ENCODE assay signal across 24 cellular contexts in genomic region chr18:46705521-46705920, GRCh38. TPM values are rescaled to one million over a fixed set of nuclear protein-coding genes. Genes with fewer than 3 reads are reported as not detected.
"Had no signal": no experiment of that assay in that cellular context is flagged by ENCODE, and none has a peak within 500 bp of the region (broad histone marks: within the 10 kb centered on the region; RNA-seq: fewer than 3 reads in every experiment).

No MANE protein-coding gene starts in this region.

- H3K9me3 Mint-ChIP-seq: activated T-cell treated with anti-CD3 and anti-CD28 coated beads, Interleukin-2, amount 50 U/mL, for 72 hours; stimulated activated effector memory CD8-positive, alpha-beta T cell treated with anti-CD3 and anti-CD28 coated beads, Interleukin-12 subunit alpha, Interleukin-12 subunit beta, amount 100 ng/mL, for 72 hours had no signal

- ATAC-seq: activated T-cell treated with anti-CD3 and anti-CD28 coated beads, Interleukin-2, amount 50 U/mL, for 72 hours; esophagus mucosa; gastrocnemius medialis; heart right ventricle; left lung; pancreas; sciatic nerve; stimulated activated effector memory CD8-positive, alpha-beta T cell treated with anti-CD3 and anti-CD28 coated beads, Interleukin-12 subunit alpha, Interleukin-12 subunit beta, amount 100 ng/mL, for 72 hours had no signal

- H3K4me2 ChIP-seq: smooth muscle cell had no signal

- H3K36me3 Mint-ChIP-seq: stimulated activated effector memory CD8-positive, alpha-beta T cell treated with anti-CD3 and anti-CD28 coated beads, Interleukin-12 subunit alpha, Interleukin-12 subunit beta, amount 100 ng/mL, for 72 hours had no signal

- H3K4me3 Mint-ChIP-seq: activated T-cell treated with anti-CD3 and anti-CD28 coated beads, Interleukin-2, amount 50 U/mL, for 72 hours; stimulated activated effector memory CD8-positive, alpha-beta T cell treated with anti-CD3 and anti-CD28 coated beads, Interleukin-12 subunit alpha, Interleukin-12 subunit beta, amount 100 ng/mL, for 72 hours had no signal

- H3K27ac ChIP-seq: ascending aorta, coronary artery, heart right ventricle, left lung, pancreas, thoracic aorta, upper lobe of left lung had no signal

- H3K27ac Mint-ChIP-seq: activated T-cell treated with anti-CD3 and anti-CD28 coated beads, Interleukin-2, amount 50 U/mL, for 72 hours; stimulated activated effector memory CD8-positive, alpha-beta T cell treated with anti-CD3 and anti-CD28 coated beads, Interleukin-12 subunit alpha, Interleukin-12 subunit beta, amount 100 ng/mL, for 72 hours had no signal

- DNase-seq: activated CD4-positive, alpha-beta T cell treated with anti-CD3 and anti-CD28 coated beads for 1 hour; activated CD8-positive, alpha-beta memory T cell treated with anti-CD3 and anti-CD28 coated beads for 24 hours; activated CD8-positive, alpha-beta memory T cell treated with anti-CD3 and anti-CD28 coated beads, Interleukin-2, amount 50 U/mL, for 48 hours; activated effector memory CD4-positive, alpha-beta T cell treated with anti-CD3 and anti-CD28 coated beads, Interleukin-2, amount 50 U/mL, for 16 hours; activated naive CD4-positive, alpha-beta T cell treated with anti-CD3 and anti-CD28 coated beads, Interleukin-2, amount 50 U/mL, for 16 hours; activated T-cell treated with anti-CD3 and anti-CD28 coated beads, Interleukin-2, amount 50 U/mL, for 72 hours; gastrocnemius medialis; heart right ventricle; left lung; pancreas; stimulated activated CD4-positive, alpha-beta T cell treated with anti-CD3 and anti-CD28 coated beads, Interleukin-4, amount 100 ng/mL, for 1 hour; T1000; upper lobe of left lung had no signal

- H3K4me3 ChIP-seq: ascending aorta, coronary artery, gastrocnemius medialis, heart right ventricle, left lung, pancreas, smooth muscle cell, thoracic aorta, upper lobe of left lung had no signal

- H3K9me3 ChIP-seq: ascending aorta, gastrocnemius medialis, heart right ventricle, left lung, pancreas, thoracic aorta, upper lobe of left lung had no signal

- H3K4me1 ChIP-seq: ascending aorta, left lung, pancreas, upper lobe of left lung had no signal

- H3K36me3 ChIP-seq: ascending aorta, gastrocnemius medialis, heart right ventricle, left lung, pancreas, thoracic aorta, upper lobe of left lung had no signal

- H3K4me1 Mint-ChIP-seq: stimulated activated effector memory CD8-positive, alpha-beta T cell treated with anti-CD3 and anti-CD28 coated beads, Interleukin-12 subunit alpha, Interleukin-12 subunit beta, amount 100 ng/mL, for 72 hours had no signal

- H3K27me3 ChIP-seq: ascending aorta, gastrocnemius medialis, heart right ventricle, left lung, pancreas, upper lobe of left lung had no signal

RNA-seq across cellular contexts. Expression of gene LOXHD1, which starts 48.5 kb away (rescaled TPM):
- total RNA-seq: ascending aorta; lung microvascular endothelial cell; myocyte; smooth muscle cell; T-helper 1 cell treated with Interleukin-12 subunit alpha and Interleukin-12 subunit beta and Interleukin-4 antibody, amounts not matched to agents 30 ng/mL and 1 ng/mL, for 36 hours had no signal
- polyA plus RNA-seq: neural cell, smooth muscle cell had no signal

RNA-seq across cellular contexts. Expression of gene ST8SIA5, which starts 51.3 kb away (rescaled TPM):
- total RNA-seq: esophagus mucosa, lung microvascular endothelial cell had no signal
- polyA plus RNA-seq: smooth muscle cell had no signal
